In genomic region chr6:129849456-129849855, GRCh38 we compare ENCODE assay signal across 19 cellular contexts. TPM values are rescaled to one million over a fixed set of nuclear protein-coding genes. Genes with fewer than 3 reads are reported as not detected.
DNase-seq lines count a peak whose midpoint lies in the region; ATAC-seq, FAIRE-seq and TF ChIP-seq lines count a peak whose summit lies in the region.
"Had no signal": no experiment of that assay in that cellular context is flagged by ENCODE, and none has a peak within 500 bp of the region (broad histone marks: within the 10 kb centered on the region; RNA-seq: fewer than 3 reads in every experiment).

No MANE protein-coding gene starts in this region.

- no peaks in the 10 kb centered on the region for H3K79me2 ChIP-seq in K562 (ENCODE audit: control insufficient read depth, insufficient read depth, low read length)

- DNase-seq in A673 (ENCODE audit: low spot score) = peak; percentile 32
- DNase-seq in HFFc6 = peak; percentile 70
- DNase-seq in K562 (ENCODE audit: extremely low read depth in 1 of 4, low spot score in 3 of 4) = peak in 1 of 4 experiments; percentile 38
- DNase-seq in fibroblast of villous mesenchyme (ENCODE audit: low read depth) = peak; percentile 92
- no peak for DNase-seq in NCI-H1694 (lab: John Stamatoyannopoulos, UW)
- DNase-seq in substantia nigra (lab: John Stamatoyannopoulos, UW) = no peak
- no peak for DNase-seq in amygdala (lab: John Stamatoyannopoulos, UW)
- DNase-seq: activated CD4-positive, alpha-beta T cell treated with anti-CD3 and anti-CD28 coated beads, Interleukin-2, amount 50 U/mL, for 4 hours; anterior cingulate cortex; Calu3; effector CD8-positive, alpha-beta T cell; NCI-H2081 treated with DMSO at 0.1 percent for 48 hours; SHP77 treated with DMSO at 0.1 percent for 48 hours; stimulated activated naive CD4-positive, alpha-beta T cell had no signal

- no peaks in the 10 kb centered on the region for H4K20me1 ChIP-seq in K562 (replicated peaks; ENCODE audit: control insufficient read depth, insufficient read depth, low read length)

- POLR2A ChIA-PET in A673 (lab: Charles Lee; ENCODE audit: low non-redundant PET) (no interaction called here), K562 (lab: Yijun Ruan, JAX) (no interaction called here)

- peaks cover 7% of the 10 kb centered on the region for H3K9me3 Mint-ChIP-seq in HFFc6
- H3K9me3 Mint-ChIP-seq: activated T-helper 1 cell treated with anti-CD3 and anti-CD28 coated beads, Interleukin-12 subunit alpha, Interleukin-12 subunit beta, Interleukin-2, Interleukin-4 antibody, amounts not matched to agents 30 ng/mL and 10 ng/mL and 1 ng/mL, durations not matched to agents 14 hours and 24 hours and 36 hours had no signal

- H3K4me1 ChIP-seq in A673 (ENCODE audit: insufficient read depth, low read length, poor library complexity, severe bottlenecking) (peaks cover 4% of the 10 kb centered on the region), K562 (replicated peaks in 1 of 2; ENCODE audit: control insufficient read depth in 2 of 2, insufficient read depth in 2 of 2, low read length in 2 of 2) (peaks cover 14 to 29% of the 10 kb centered on the region in 2 experiments)

- H3K27me3 ChIP-seq in A673 (replicated peaks; ENCODE audit: insufficient read depth, low read depth, low read length, poor library complexity) (no peaks in the 10 kb centered on the region), K562 (ENCODE audit: control insufficient read depth in 2 of 2, insufficient read depth in 2 of 2, low read length in 2 of 2) (no peaks in the 10 kb centered on the region)

- CTCF ChIA-PET in A673 (lab: Charles Lee) (no interaction called here), K562 (lab: Yijun Ruan, JAX; ENCODE audit: low intra/inter-chr PET ratio) (no interaction called here)

- H3K27ac ChIP-seq in A673 (ENCODE audit: low read depth, low read length, poor library complexity, severe bottlenecking) (no peak overlapping the region), K562 (ENCODE audit: extremely low read depth, low read depth, low read length) (no peak overlapping the region), substantia nigra (ENCODE audit: low read depth, low read length, poor library complexity, severe bottlenecking) (no peak overlapping the region)
- H3K27ac ChIP-seq: skin epidermis had no signal

- peaks cover 8% of the 10 kb centered on the region for H3K36me3 Mint-ChIP-seq in HFFc6 (ENCODE audit: low read depth)

- no peak for FAIRE-seq in K562 (lab: Jason Lieb, UNC)

- H3K27me3 Mint-ChIP-seq in HFFc6 (ENCODE audit: insufficient read depth) = no peaks in the 10 kb centered on the region; the same call in 1 of the 2 replicates

- TF ChIP-seq CTCF in A673 (conservative IDR thresholded peaks at IDR 0.05; ENCODE audit: low read depth, low read length) = no peak
- no peak for TF ChIP-seq CTCF in HFFc6 (IDR thresholded peaks at IDR 0.05)
- TF ChIP-seq CTCF in K562 (IDR thresholded peaks at IDR 0.05 in 2 of 3, conservative IDR thresholded peaks at IDR 0.05 in 1 of 3; ENCODE audit: insufficient read depth in 2 of 3, low read depth in 1 of 3, low read length in 3 of 3) = no peak
- no peak for TF ChIP-seq CTCF in fibroblast of villous mesenchyme (IDR thresholded peaks at IDR 0.05; ENCODE audit: insufficient read depth, low read depth, low read length)

- H3K27ac Mint-ChIP-seq in HFFc6 = no peak overlapping the region
- H3K27ac Mint-ChIP-seq: activated T-helper 1 cell treated with anti-CD3 and anti-CD28 coated beads, Interleukin-12 subunit alpha, Interleukin-12 subunit beta, Interleukin-2, Interleukin-4 antibody, amounts not matched to agents 30 ng/mL and 10 ng/mL and 1 ng/mL, durations not matched to agents 14 hours and 24 hours and 36 hours had no signal

- H3K9me1 ChIP-seq in K562 (ENCODE audit: control insufficient read depth, insufficient read depth, low read length) = no peaks in the 10 kb centered on the region

- peaks cover 60% of the 10 kb centered on the region for H3K4me1 Mint-ChIP-seq in HFFc6 (ENCODE audit: low read depth)

- in situ Hi-C loops in K562 (cut with MboI) = no loop called here

- no peak overlapping the region for H3K4me3 Mint-ChIP-seq in HFFc6
- H3K4me3 Mint-ChIP-seq: activated T-helper 1 cell treated with anti-CD3 and anti-CD28 coated beads, Interleukin-12 subunit alpha, Interleukin-12 subunit beta, Interleukin-2, Interleukin-4 antibody, amounts not matched to agents 30 ng/mL and 10 ng/mL and 1 ng/mL, durations not matched to agents 14 hours and 24 hours and 36 hours had no signal

- H3K36me3 ChIP-seq in A673 (ENCODE audit: insufficient read depth, low read length, poor library complexity, severe bottlenecking) (no peaks in the 10 kb centered on the region), K562 (ENCODE audit: control insufficient read depth, insufficient read depth, low read length) (no peaks in the 10 kb centered on the region)

- no peak overlapping the region for H3K4me2 ChIP-seq in K562 (ENCODE audit: insufficient read depth, low read length)

- ATAC-seq in K562 (no peak), HG02870 (IDR thresholded peaks at IDR 0.05; ENCODE audit: unreplicated experiment) (no peak)

- H2AFZ ChIP-seq in K562 (ENCODE audit: low read depth, low read length) = no peak overlapping the region; the same call in 1 of the 2 replicates

- H3K9ac ChIP-seq in K562 (ENCODE audit: insufficient read depth in 1 of 2, low read depth in 2 of 2, low read length in 2 of 2) = no peak overlapping the region

- H3K4me3 ChIP-seq in A673 (ENCODE audit: low read depth, low read length, poor library complexity, severe bottlenecking) (no peak overlapping the region), K562 (no peak overlapping the region), fibroblast of villous mesenchyme (ENCODE audit: low read depth, low read length) (no peak overlapping the region)
- H3K4me3 ChIP-seq: skin epidermis had no signal

- no peak for TF ChIP-seq RAD21 in K562 (CRISPR knock-in tag; conservative IDR thresholded peaks at IDR 0.05 in 1 of 2, IDR thresholded peaks at IDR 0.05 in 1 of 2)

- TF ChIP-seq EP300 in K562 (IDR thresholded peaks at IDR 0.05; ENCODE audit: low read length) = no peak

- TF ChIP-seq POLR2A in K562 (conservative IDR thresholded peaks at IDR 0.05) = no peak

- intact Hi-C loops in A673 (cut with micrococcal nuclease; ENCODE audit: unreplicated experiment) = no loop called here
- intact Hi-C loops in K562 (cut with micrococcal nuclease) = no loop called here

- 69% methylated on average over 3 of the region's 3 CpGs for WGBS in K562 (ENCODE audit: insufficient coverage, low coverage, missing lambda C conversion rate)

- H3K9me3 ChIP-seq in A673 (ENCODE audit: low read depth, low read length, poor library complexity, severe bottlenecking) (no peaks in the 10 kb centered on the region), K562 (replicated peaks; ENCODE audit: control insufficient read depth, insufficient read depth, low read depth, low read length) (no peaks in the 10 kb centered on the region)

- BruUV-seq in A673 (replicated peaks; lab: Mats Ljungman, UMichigan) (no TSS peak), K562 (replicated peaks; lab: Mats Ljungman, UMichigan) (no TSS peak)

TF ChIP-seq in K562, 482 proteins besides CTCF, POLR2A, EP300 and RAD21 (continues in another document):
- TF ChIP-seq ID3 (CRISPR knock-in tag; IDR thresholded peaks at IDR 0.05) (no peak), ID3 (tag; IDR thresholded peaks at IDR 0.05) (no peak), ZNF232 (CRISPR knock-in tag; IDR thresholded peaks at IDR 0.05) (no peak), ZNF3 (CRISPR knock-in tag; IDR thresholded peaks at IDR 0.05) (no peak), RBM22 (IDR thresholded peaks at IDR 0.05; ENCODE audit: low read depth, low read length, poor library complexity, severe bottlenecking) (no peak), ZNF316 (IDR thresholded peaks at IDR 0.05) (peak; percentile 96), PREB (CRISPR knock-in tag; IDR thresholded peaks at IDR 0.05) (no peak)

RNA-seq across cellular contexts. Expression of gene TMEM244, which starts 11.7 kb away (rescaled TPM):
- not detected in 2 replicates for total RNA-seq in A673 (2021)
- total RNA-seq in HFFc6 (2021; fragmentation: NEBNext Ultra II Directional; extraction: Animal tissue kit (Norgen Biotek cat#: 25700)) = not detected
- total RNA-seq in K562 (2011; cell fraction: chromatin; rRNA removed; ENCODE audit: low replicate concordance) = not detected in 2 replicates
- total RNA-seq in K562 (2011; cell fraction: nucleolus; rRNA removed) = not detected in 2 replicates
- not detected in 2 replicates for total RNA-seq in K562 (2011; cell fraction: nucleoplasm; rRNA removed)
- not detected in 2 replicates for total RNA-seq in K562 (2014; rRNA removed)
- not detected in 2 replicates for total RNA-seq in K562 (2014; rRNA removed; fragmentation: Illumina TruSeq; extraction: Trizol)
- total RNA-seq in K562 (2015; rRNA removed; fragmentation: Illumina TruSeq; extraction: Trizol) = not detected in 2 replicates
- total RNA-seq in K562 (2021) = not detected in 2 replicates
- polyA plus RNA-seq in K562 (2011; rRNA removed) = not detected in 2 replicates
- polyA plus RNA-seq in K562 (2011; cell fraction: cytosol; rRNA removed) = not detected in 2 replicates
- not detected in 2 replicates for polyA plus RNA-seq in K562 (2011; cell fraction: nucleus; rRNA removed)
- polyA plus RNA-seq in K562 (2012) = not detected in 2 replicates
- polyA plus RNA-seq in K562 (2014; fragmentation: Illumina TruSeq; extraction: Trizol) = not detected in 2 replicates
- not detected for polyA plus RNA-seq in K562 (2014; fragmentation: Nextera tagmentation; extraction: Ambion mirVana)
- not detected in 2 replicates for polyA plus RNA-seq in K562 (2014; rRNA removed)
- polyA minus RNA-seq in K562 (2011; rRNA and poly(A)+ RNA removed) = not detected in 2 replicates
- polyA minus RNA-seq in K562 (2011; cell fraction: cytosol; rRNA and poly(A)+ RNA removed) = not detected in 2 replicates
- polyA minus RNA-seq in K562 (2011; cell fraction: nucleus; rRNA and poly(A)+ RNA removed) = not detected in 2 replicates
- total RNA-seq in fibroblast of villous mesenchyme = not detected in 2 replicates
- total RNA-seq: activated T-helper 1 cell treated with anti-CD3 and anti-CD28 coated beads, Interleukin-12 subunit alpha, Interleukin-12 subunit beta, Interleukin-2, Interleukin-4 antibody, amounts not matched to agents 30 ng/mL and 10 ng/mL and 1 ng/mL, durations not matched to agents 14 hours and 24 hours and 36 hours; Calu3; osteocyte; urinary bladder had no signal
- polyA plus RNA-seq: urinary bladder had no signal

Comparison
In these comparisons a context has a peak if more than half of its experiments do, and no peak if none do; other contexts are left out.
1. DNase-seq: peak in A673 (single experiment), HFFc6 (single experiment) and fibroblast of villous mesenchyme (single experiment); none in NCI-H1694 (single experiment), substantia nigra (0 of 49) and amygdala (0 of 56).